21 cellular contexts compared by ENCODE assay signal in genomic region chr5:82057051-82057450, GRCh38.
"Had no signal": no experiment of that assay in that cellular context is flagged by ENCODE, and none has a peak within 500 bp of the region (broad histone marks: within the 10 kb centered on the region; RNA-seq: fewer than 3 reads in every experiment).

No MANE protein-coding gene starts in this region.

- H2AFZ ChIP-seq: hepatocyte had no signal

- H3K79me2 ChIP-seq: hepatocyte had no signal

- H3K4me3 ChIP-seq: dorsolateral prefrontal cortex, heart left ventricle, hepatocyte, lower lobe of right lung, prostate gland, right atrium auricular region, testis, tibial nerve, upper lobe of left lung had no signal

- H3K27ac ChIP-seq: dorsolateral prefrontal cortex, heart left ventricle, hepatocyte, lower lobe of right lung, prostate gland, right atrium auricular region, testis, tibial nerve, upper lobe of left lung had no signal

- H3K4me2 ChIP-seq: hepatocyte had no signal

- DNase-seq: dorsolateral prefrontal cortex; effector CD4-positive, alpha-beta T cell; heart left ventricle; kidney; left ventricle myocardium superior; lower lobe of right lung; naive thymus-derived CD8-positive, alpha-beta T cell; nephron progenitor cell; nucleus accumbens; stimulated activated CD4-positive, alpha-beta T cell treated with anti-CD3 and anti-CD28 coated beads, Interleukin-2, amount 100 ng/mL, for 24 hours; stimulated activated CD4-positive, alpha-beta T cell treated with anti-CD3 and anti-CD28 coated beads, Interleukin-4, amount 100 ng/mL, for 24 hours; stimulated activated naive CD4-positive, alpha-beta T cell treated with Interleukin-2 at 50 U/mL for 16 hours; substantia nigra; testis; upper lobe of left lung had no signal

- H3K36me3 ChIP-seq: heart left ventricle, lower lobe of right lung, prostate gland, right atrium auricular region, tibial nerve, upper lobe of left lung had no signal

- H3K4me1 ChIP-seq: lower lobe of right lung, prostate gland, right atrium auricular region, testis, tibial nerve, upper lobe of left lung had no signal

- H3K27me3 ChIP-seq: dorsolateral prefrontal cortex, heart left ventricle, hepatocyte, right atrium auricular region, testis, tibial nerve, upper lobe of left lung had no signal

- ATAC-seq: heart left ventricle; left ventricle myocardium superior; lower lobe of right lung; naive thymus-derived CD8-positive, alpha-beta T cell; sciatic nerve; stimulated activated effector memory CD8-positive, alpha-beta T cell treated with anti-CD3 and anti-CD28 coated beads, Interleukin-12 subunit alpha, Interleukin-12 subunit beta, amount 100 ng/mL, for 72 hours had no signal
